Comparison of ENCODE assay signal across 34 cellular contexts in genomic region chr14:57139173-57139572, GRCh38.
"Had no signal": no experiment of that assay in that cellular context is flagged by ENCODE, and none has a peak within 500 bp of the region (broad histone marks: within the 10 kb centered on the region; RNA-seq: fewer than 3 reads in every experiment).

No MANE protein-coding gene starts in this region.

- H3K4me3 Mint-ChIP-seq: activated CD4-positive, alpha-beta memory T cell treated with anti-CD3 and anti-CD28 coated beads for 36 hours; activated CD4-positive, alpha-beta T cell treated with anti-CD3 and anti-CD28 coated beads for 36 hours; activated CD4-positive, alpha-beta T cell treated with anti-CD3 and anti-CD28 coated beads, Interleukin-2, amount 10 ng/mL, durations not matched to agents 24 days and 14 days; activated CD8-positive, alpha-beta memory T cell treated with anti-CD3 and anti-CD28 coated beads, Interleukin-2, amount 10 ng/mL, durations not matched to agents 7 days and 5 days; activated CD8-positive, alpha-beta T cell treated with anti-CD3 and anti-CD28 coated beads, Interleukin-2, amount 10 ng/mL, durations not matched to agents 7 days and 5 days; activated naive CD4-positive, alpha-beta T cell treated with anti-CD3 and anti-CD28 coated beads for 36 hours; activated naive CD4-positive, alpha-beta T cell treated with anti-CD3 and anti-CD28 coated beads, Interleukin-2, amount 50 U/mL, for 24 hours; activated naive CD8-positive, alpha-beta T cell treated with anti-CD3 and anti-CD28 coated beads for 36 hours; activated naive CD8-positive, alpha-beta T cell treated with anti-CD3 and anti-CD28 coated beads, Interleukin-2, amount 50 U/mL, for 24 hours; activated T-helper 1 cell treated with anti-CD3 and anti-CD28 coated beads, Interleukin-12 subunit alpha, Interleukin-12 subunit beta, Interleukin-2, Interleukin-4 antibody, amounts not matched to agents 30 ng/mL and 10 ng/mL and 1 ng/mL, durations not matched to agents 14 hours and 24 hours and 36 hours; effector memory CD8-positive, alpha-beta T cell had no signal

- H3K4me1 Mint-ChIP-seq: activated CD4-positive, alpha-beta T cell treated with anti-CD3 and anti-CD28 coated beads for 36 hours; activated CD4-positive, alpha-beta T cell treated with anti-CD3 and anti-CD28 coated beads, Interleukin-2, amount 10 ng/mL, durations not matched to agents 24 days and 14 days; activated CD8-positive, alpha-beta memory T cell treated with anti-CD3 and anti-CD28 coated beads, Interleukin-2, amount 10 ng/mL, durations not matched to agents 7 days and 5 days; activated naive CD4-positive, alpha-beta T cell treated with anti-CD3 and anti-CD28 coated beads, Interleukin-2, amount 50 U/mL, for 24 hours; activated naive CD8-positive, alpha-beta T cell treated with anti-CD3 and anti-CD28 coated beads for 36 hours; activated naive CD8-positive, alpha-beta T cell treated with anti-CD3 and anti-CD28 coated beads, Interleukin-2, amount 50 U/mL, for 24 hours had no signal

- H3K27me3 Mint-ChIP-seq: activated CD4-positive, alpha-beta T cell treated with anti-CD3 and anti-CD28 coated beads, Interleukin-2, amount 10 ng/mL, durations not matched to agents 24 days and 14 days; activated naive CD4-positive, alpha-beta T cell treated with anti-CD3 and anti-CD28 coated beads, Interleukin-2, amount 50 U/mL, for 24 hours; activated naive CD8-positive, alpha-beta T cell treated with anti-CD3 and anti-CD28 coated beads for 36 hours had no signal

- DNase-seq: activated CD4-positive, alpha-beta memory T cell treated with anti-CD3 and anti-CD28 coated beads for 36 hours; activated CD4-positive, alpha-beta T cell treated with anti-CD3 and anti-CD28 coated beads for 36 hours; activated CD4-positive, alpha-beta T cell treated with anti-CD3 and anti-CD28 coated beads, Interleukin-2, amount 10 ng/mL, durations not matched to agents 24 days and 14 days; activated CD4-positive, CD25-positive, alpha-beta regulatory T cell; activated CD4-positive, CD25-positive, alpha-beta regulatory T cell treated with anti-CD3 and anti-CD28 coated beads, Interleukin-2, amount 50 U/mL, for 72 hours; activated CD8-positive, alpha-beta memory T cell treated with anti-CD3 and anti-CD28 coated beads, Interleukin-2, amount 10 ng/mL, durations not matched to agents 7 days and 5 days; activated CD8-positive, alpha-beta memory T cell treated with anti-CD3 and anti-CD28 coated beads, Interleukin-2, amount 50 U/mL, for 4 hours; activated CD8-positive, alpha-beta T cell treated with anti-CD3 and anti-CD28 coated beads, Interleukin-2, amount 10 ng/mL, durations not matched to agents 7 days and 5 days; activated effector memory CD4-positive, alpha-beta T cell treated with anti-CD3 and anti-CD28 coated beads, Interleukin-2, amount 50 U/mL, for 16 hours; activated naive CD4-positive, alpha-beta T cell treated with anti-CD3 and anti-CD28 coated beads for 36 hours; activated naive CD8-positive, alpha-beta T cell treated with anti-CD3 and anti-CD28 coated beads for 36 hours; activated naive CD8-positive, alpha-beta T cell treated with anti-CD3 and anti-CD28 coated beads, Interleukin-2, amount 50 U/mL, for 24 hours; activated T-cell treated with anti-CD3 and anti-CD28 coated beads, Interleukin-2, amount 50 U/mL, for 1 hour; activated T-cell treated with anti-CD3 and anti-CD28 coated beads, Interleukin-2, amount 50 U/mL, for 48 hours; adrenal gland; amygdala; aorta; body of pancreas; caudate nucleus; cortex of kidney; dermis blood vessel endothelial cell; effector CD4-positive, alpha-beta T cell; effector memory CD8-positive, alpha-beta T cell; erythroblast; foreskin keratinocyte; gastrocnemius medialis; glutamatergic neuron; heart left ventricle; T-helper 9 cell had no signal

- FAIRE-seq: colon had no signal

- H3K4me3 ChIP-seq: adrenal gland, body of pancreas, esophagus muscularis mucosa, gastrocnemius medialis, heart left ventricle had no signal

- H3K36me3 ChIP-seq: adrenal gland, esophagus muscularis mucosa, gastrocnemius medialis, heart left ventricle had no signal

- H3K9me3 ChIP-seq: adrenal gland, body of pancreas, esophagus muscularis mucosa, gastrocnemius medialis, heart left ventricle had no signal

- H3K27ac Mint-ChIP-seq: activated CD4-positive, alpha-beta memory T cell treated with anti-CD3 and anti-CD28 coated beads for 36 hours; activated CD4-positive, alpha-beta T cell treated with anti-CD3 and anti-CD28 coated beads for 36 hours; activated CD4-positive, alpha-beta T cell treated with anti-CD3 and anti-CD28 coated beads, Interleukin-2, amount 10 ng/mL, durations not matched to agents 24 days and 14 days; activated CD8-positive, alpha-beta memory T cell treated with anti-CD3 and anti-CD28 coated beads, Interleukin-2, amount 10 ng/mL, durations not matched to agents 7 days and 5 days; activated CD8-positive, alpha-beta T cell treated with anti-CD3 and anti-CD28 coated beads, Interleukin-2, amount 10 ng/mL, durations not matched to agents 7 days and 5 days; activated naive CD4-positive, alpha-beta T cell treated with anti-CD3 and anti-CD28 coated beads for 36 hours; activated naive CD4-positive, alpha-beta T cell treated with anti-CD3 and anti-CD28 coated beads, Interleukin-2, amount 50 U/mL, for 24 hours; activated naive CD8-positive, alpha-beta T cell treated with anti-CD3 and anti-CD28 coated beads for 36 hours; activated naive CD8-positive, alpha-beta T cell treated with anti-CD3 and anti-CD28 coated beads, Interleukin-2, amount 50 U/mL, for 24 hours; activated T-helper 1 cell treated with anti-CD3 and anti-CD28 coated beads, Interleukin-12 subunit alpha, Interleukin-12 subunit beta, Interleukin-2, Interleukin-4 antibody, amounts not matched to agents 30 ng/mL and 10 ng/mL and 1 ng/mL, durations not matched to agents 14 hours and 24 hours and 36 hours; activated T-helper 2 cell treated with anti-CD3 and anti-CD28 coated beads, Interferon-gamma antibody, Interleukin-2, Interleukin-4, amounts not matched to agents 10 μg/mL and 5 μg/mL and 100 μg/mL, durations not matched to agents 14 hours and 24 hours and 36 hours; effector memory CD8-positive, alpha-beta T cell had no signal

- H3K36me3 Mint-ChIP-seq: activated CD4-positive, alpha-beta memory T cell treated with anti-CD3 and anti-CD28 coated beads for 36 hours; activated CD8-positive, alpha-beta memory T cell treated with anti-CD3 and anti-CD28 coated beads, Interleukin-2, amount 10 ng/mL, durations not matched to agents 7 days and 5 days; activated naive CD4-positive, alpha-beta T cell treated with anti-CD3 and anti-CD28 coated beads, Interleukin-2, amount 50 U/mL, for 24 hours; activated naive CD8-positive, alpha-beta T cell treated with anti-CD3 and anti-CD28 coated beads for 36 hours had no signal

- H3K27me3 ChIP-seq: adrenal gland, body of pancreas, esophagus muscularis mucosa, gastrocnemius medialis had no signal

- H3K4me1 ChIP-seq: adrenal gland, body of pancreas, foreskin keratinocyte, gastrocnemius medialis, heart left ventricle had no signal

- H3K27ac ChIP-seq: adrenal gland, body of pancreas, esophagus muscularis mucosa, foreskin keratinocyte, gastrocnemius medialis, heart left ventricle had no signal

- ATAC-seq: activated CD4-positive, alpha-beta T cell treated with anti-CD3 and anti-CD28 coated beads for 36 hours; activated CD8-positive, alpha-beta memory T cell treated with anti-CD3 and anti-CD28 coated beads, Interleukin-2, amount 10 ng/mL, durations not matched to agents 7 days and 5 days; activated CD8-positive, alpha-beta T cell treated with anti-CD3 and anti-CD28 coated beads, Interleukin-2, amount 10 ng/mL, durations not matched to agents 7 days and 5 days; activated naive CD8-positive, alpha-beta T cell treated with anti-CD3 and anti-CD28 coated beads, Interleukin-2, amount 50 U/mL, for 24 hours; body of pancreas; effector memory CD8-positive, alpha-beta T cell; foreskin keratinocyte; gastrocnemius medialis; heart left ventricle had no signal
